In the genomic region with DNA sequence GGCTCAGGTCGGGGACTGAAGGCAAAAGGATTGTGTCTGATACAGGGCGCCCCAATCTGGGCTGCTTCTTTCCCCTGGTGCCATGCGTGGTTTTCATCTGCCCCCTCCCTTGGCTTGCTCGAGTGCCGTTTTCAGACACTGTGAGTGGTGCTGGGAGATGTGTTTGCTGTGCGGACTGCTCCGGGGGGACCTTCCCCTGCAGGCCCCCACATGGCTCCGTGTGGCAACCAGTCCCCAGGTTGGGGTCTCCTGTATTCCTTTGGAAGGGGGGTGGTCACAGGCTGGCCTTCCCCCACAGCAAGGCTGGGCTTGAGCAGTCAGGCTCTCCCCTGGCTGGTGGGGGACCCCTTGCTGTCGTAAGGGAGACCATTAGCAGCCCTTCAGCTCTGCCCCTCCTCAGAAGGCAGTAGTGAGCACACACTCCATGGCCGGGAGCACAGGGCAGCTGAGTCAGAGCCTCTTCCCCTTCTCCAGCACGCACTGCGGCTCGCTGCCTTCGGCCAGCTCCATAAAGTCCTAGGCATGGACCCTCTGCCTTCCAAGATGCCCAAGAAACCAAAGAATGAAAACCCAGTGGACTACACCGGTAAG, we compare ENCODE assay signal across 21 cellular contexts.
"Had no signal": no experiment of that assay in that cellular context is flagged by ENCODE, and none has a peak within 500 bp of the region (broad histone marks: within the 10 kb centered on the region; RNA-seq: fewer than 3 reads in every experiment).

No MANE protein-coding gene starts in this region.

- DNase-seq: activated CD4-positive, alpha-beta memory T cell treated with anti-CD3 and anti-CD28 coated beads for 36 hours; activated CD4-positive, alpha-beta T cell treated with anti-CD3 and anti-CD28 coated beads for 36 hours; activated naive CD4-positive, alpha-beta T cell; activated T-cell treated with anti-CD3 and anti-CD28 coated beads for 4 hours; anterior cingulate cortex; immature natural killer cell; kidney glomerular epithelial cell; mesendoderm; naive thymus-derived CD4-positive, alpha-beta T cell; sigmoid colon; stimulated activated CD4-positive, alpha-beta T cell treated with anti-CD3 and anti-CD28 coated beads, Interleukin-4, amount 100 ng/mL, for 24 hours; stimulated activated naive CD4-positive, alpha-beta T cell; substantia nigra; tibial artery had no signal

- H3K4me1 Mint-ChIP-seq: activated CD4-positive, alpha-beta T cell treated with anti-CD3 and anti-CD28 coated beads for 36 hours; immature natural killer cell; naive thymus-derived CD4-positive, alpha-beta T cell; WTC11 had no signal

- H3K27ac Mint-ChIP-seq: activated CD4-positive, alpha-beta memory T cell treated with anti-CD3 and anti-CD28 coated beads for 36 hours; activated CD4-positive, alpha-beta T cell treated with anti-CD3 and anti-CD28 coated beads for 36 hours; activated T-helper 1 cell treated with anti-CD3 and anti-CD28 coated beads, Interleukin-12 subunit alpha, Interleukin-12 subunit beta, Interleukin-2, Interleukin-4 antibody, amounts not matched to agents 30 ng/mL and 10 ng/mL and 1 ng/mL, durations not matched to agents 14 hours and 24 hours and 36 hours; immature natural killer cell; T-helper 2 cell treated with Interferon-gamma antibody and Interleukin-4, amounts not matched to agents 5 μg/mL and 100 μg/mL, for 36 hours; WTC11 had no signal

- ATAC-seq: activated CD4-positive, alpha-beta T cell treated with anti-CD3 and anti-CD28 coated beads for 36 hours; gastroesophageal sphincter; naive thymus-derived CD4-positive, alpha-beta T cell; WTC11 had no signal

- H3K9me3 Mint-ChIP-seq: activated CD4-positive, alpha-beta memory T cell treated with anti-CD3 and anti-CD28 coated beads for 36 hours; activated T-helper 1 cell treated with anti-CD3 and anti-CD28 coated beads, Interleukin-12 subunit alpha, Interleukin-12 subunit beta, Interleukin-2, Interleukin-4 antibody, amounts not matched to agents 30 ng/mL and 10 ng/mL and 1 ng/mL, durations not matched to agents 14 hours and 24 hours and 36 hours; immature natural killer cell; naive thymus-derived CD4-positive, alpha-beta T cell; T-helper 2 cell treated with Interferon-gamma antibody and Interleukin-4, amounts not matched to agents 5 μg/mL and 100 μg/mL, for 36 hours; WTC11 had no signal

- H3K27ac ChIP-seq: coronary artery, esophagus muscularis mucosa, gastroesophageal sphincter, heart left ventricle, sigmoid colon, tibial artery had no signal

- H3K4me1 ChIP-seq: esophagus muscularis mucosa, gastroesophageal sphincter, sigmoid colon, tibial artery had no signal

- H3K4me3 ChIP-seq: coronary artery, esophagus muscularis mucosa, gastroesophageal sphincter, heart left ventricle, sigmoid colon, tibial artery had no signal

- H3K27me3 Mint-ChIP-seq: activated CD4-positive, alpha-beta memory T cell treated with anti-CD3 and anti-CD28 coated beads for 36 hours; activated CD4-positive, alpha-beta T cell treated with anti-CD3 and anti-CD28 coated beads for 36 hours; naive thymus-derived CD4-positive, alpha-beta T cell had no signal

- H3K27me3 ChIP-seq: esophagus muscularis mucosa, gastroesophageal sphincter, heart left ventricle, sigmoid colon, tibial artery had no signal

- H3K9me3 ChIP-seq: esophagus muscularis mucosa, gastroesophageal sphincter, heart left ventricle, sigmoid colon, tibial artery had no signal

- H3K4me3 Mint-ChIP-seq: activated CD4-positive, alpha-beta memory T cell treated with anti-CD3 and anti-CD28 coated beads for 36 hours; activated CD4-positive, alpha-beta T cell treated with anti-CD3 and anti-CD28 coated beads for 36 hours; activated T-helper 1 cell treated with anti-CD3 and anti-CD28 coated beads, Interleukin-12 subunit alpha, Interleukin-12 subunit beta, Interleukin-2, Interleukin-4 antibody, amounts not matched to agents 30 ng/mL and 10 ng/mL and 1 ng/mL, durations not matched to agents 14 hours and 24 hours and 36 hours; immature natural killer cell; naive thymus-derived CD4-positive, alpha-beta T cell; T-helper 2 cell treated with Interferon-gamma antibody and Interleukin-4, amounts not matched to agents 5 μg/mL and 100 μg/mL, for 36 hours; WTC11 had no signal
